In the genomic region with DNA sequence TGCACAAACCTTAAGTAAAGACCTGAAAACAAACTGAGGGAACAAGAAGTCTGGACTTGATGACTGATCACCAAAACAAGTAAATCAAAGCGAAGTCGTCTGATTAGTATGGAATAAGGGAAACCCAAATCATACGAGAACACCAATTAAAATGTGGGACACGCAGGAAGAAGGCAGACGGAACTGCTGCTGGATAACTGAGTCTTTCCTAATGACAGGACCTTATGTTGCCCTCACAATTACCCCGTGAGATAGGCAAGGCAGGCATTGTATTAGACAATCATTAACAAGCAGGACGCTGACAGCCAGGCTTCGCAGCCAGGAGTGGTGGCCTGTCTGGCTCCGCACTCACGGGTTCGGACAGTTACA, we compare ENCODE assay signal across 8 cellular contexts.
DNase-seq lines count a peak whose midpoint lies in the region; ATAC-seq and TF ChIP-seq lines count a peak whose summit lies in the region.

No MANE protein-coding gene starts in this region.

- H3K9me3 ChIP-seq in SK-N-MC (ENCODE audit: low read depth, low read length): no peaks in the 10 kb centered on the region

- H3K9ac ChIP-seq in SK-N-MC (ENCODE audit: insufficient read length): peak overlapping the region; percentile 71
- H3K9ac ChIP-seq in rectal smooth muscle tissue (ENCODE audit: low read length): peak overlapping the region; percentile 89

- DNase-seq in GM06990 (ENCODE audit: extremely low read depth, insufficient read length) (no peak), SK-N-MC (ENCODE audit: low read depth, low spot score) (no peak), fibroblast of mammary gland (ENCODE audit: low read depth) (no peak), NCI-H187 treated with DMSO at 0.1 percent for 48 hours (lab: John Stamatoyannopoulos, UW) (no peak)
- DNase-seq in central memory CD4-positive, alpha-beta T cell: no peak

- peak overlapping the region; percentile 12; the same call in 1 of the 2 replicates for H3K27ac ChIP-seq in SK-N-MC
- H3K27ac ChIP-seq in rectal smooth muscle tissue (ENCODE audit: low read depth, low read length): peak overlapping the region; percentile 92

- no peaks in the 10 kb centered on the region for H3K27me3 ChIP-seq in GM06990 (replicated peaks; ENCODE audit: control insufficient read depth, insufficient read depth, low read length)
- no peaks in the 10 kb centered on the region for H3K27me3 ChIP-seq in rectal smooth muscle tissue (ENCODE audit: control insufficient read depth, insufficient read depth, low read length)

- H3K36me3 ChIP-seq in GM06990 (ENCODE audit: control insufficient read depth, insufficient read depth, low read length) (no peaks in the 10 kb centered on the region; the same call in 1 of the 2 replicates), SK-N-MC (ENCODE audit: insufficient read depth, low read length) (no peaks in the 10 kb centered on the region), rectal smooth muscle tissue (ENCODE audit: control insufficient read depth, insufficient read depth, low read length) (no peaks in the 10 kb centered on the region)

- H3K4me1 ChIP-seq in rectal smooth muscle tissue (ENCODE audit: control insufficient read depth, insufficient read depth, low read length): peaks cover 7% of the 10 kb centered on the region

- TF ChIP-seq CTCF in GM06990 (IDR thresholded peaks at IDR 0.05; ENCODE audit: insufficient read depth, low read length, poor library complexity, severe bottlenecking) (no peak), fibroblast of mammary gland (conservative IDR thresholded peaks at IDR 0.05; ENCODE audit: control insufficient read depth, insufficient read depth, low read depth, low read length) (no peak)

- no peak for ATAC-seq in HG02588 (IDR thresholded peaks at IDR 0.05; ENCODE audit: unreplicated experiment)
- no peak for ATAC-seq in HG02763 (IDR thresholded peaks at IDR 0.05; ENCODE audit: unreplicated experiment)

- H3K4me3 ChIP-seq in GM06990 (replicated peaks; ENCODE audit: low read depth, low read length) (peak overlapping the region; percentile 80), SK-N-MC (peak overlapping the region; percentile 87), fibroblast of mammary gland (ENCODE audit: control insufficient read depth, low read depth, low read length) (peak overlapping the region; percentile 99), rectal smooth muscle tissue (ENCODE audit: low read length) (peak overlapping the region; percentile 77)
